Comparison of ENCODE assay signal across 9 cellular contexts in the genomic region with DNA sequence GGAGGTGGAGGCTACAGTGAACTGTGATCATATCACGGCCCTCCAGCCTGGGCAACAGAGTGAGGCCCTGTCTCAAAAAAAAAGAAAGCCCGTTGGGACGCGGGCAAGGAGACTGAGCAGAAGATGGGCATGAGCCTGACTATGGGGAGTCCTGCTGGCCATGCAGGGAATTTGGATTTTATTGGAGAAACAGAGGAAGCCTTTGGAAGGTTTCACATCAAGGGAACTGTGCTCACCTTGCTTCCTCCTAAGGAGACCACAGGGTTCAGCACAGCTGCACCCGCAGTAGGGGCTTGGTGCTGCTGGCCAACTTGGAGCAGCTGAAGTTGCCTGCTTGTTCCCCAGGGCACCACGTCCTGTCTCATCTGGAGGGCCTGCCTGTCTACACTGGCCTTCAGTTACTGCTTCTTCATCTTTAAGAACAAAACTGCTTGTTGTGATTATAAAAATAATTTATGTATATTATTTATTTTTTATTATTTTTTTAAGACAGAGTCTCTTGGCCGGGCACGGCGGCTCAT. TPM values are rescaled to one million over a fixed set of nuclear protein-coding genes. Genes with fewer than 3 reads are reported as not detected.
A peak's percentile ranks its signal among the peaks of the same experiment; 100 is the strongest.
DNase-seq lines count a peak whose midpoint lies in the region; TF ChIP-seq lines count a peak whose summit lies in the region.
"Had no signal": no experiment of that assay in that cellular context is flagged by ENCODE, and none has a peak within 500 bp of the region (broad histone marks: within the 10 kb centered on the region; RNA-seq: fewer than 3 reads in every experiment).

No MANE protein-coding gene starts in this region.

- peak overlapping the region in 4 of 5 experiments; percentile 29 to 73 (median 57) for H3K27ac Mint-ChIP-seq in brain

- peak overlapping the region; percentile 80 to 83 (median 82) for H3K4me3 Mint-ChIP-seq in brain

- no peak for TF ChIP-seq CTCF in brain (conservative IDR thresholded peaks at IDR 0.05)
- TF ChIP-seq CTCF in neural cell (IDR thresholded peaks at IDR 0.05; ENCODE audit: poor library complexity, severe bottlenecking) = no peak

- H3K4me1 Mint-ChIP-seq in brain = peaks cover 44% of the 10 kb centered on the region

- H3K36me3 Mint-ChIP-seq in brain = peaks cover 9% of the 10 kb centered on the region

- no peaks in the 10 kb centered on the region for H3K9me3 Mint-ChIP-seq in brain

- peak overlapping the region; percentile 92 to 100 (median 99) for H3K4me2 ChIP-seq in BLaER1 treated with 17β-estradiol and CSF1 and Interleukin-3, amounts not matched to agents 10 nM and 100 nM
- no peak overlapping the region for H3K4me2 ChIP-seq in neural cell (ENCODE audit: low read length)

- peak overlapping the region in 6 of 10 experiments; percentile 81 to 95 (median 84); a peak in 7 of 20 replicates for H3K4me3 ChIP-seq in BLaER1 treated with 17β-estradiol and CSF1 and Interleukin-3, amounts not matched to agents 10 nM and 100 nM
- peak overlapping the region; percentile 88; the same call in 1 of the 2 replicates for H3K4me3 ChIP-seq in HUES64 (ENCODE audit: low read length)
- peak overlapping the region; percentile 95 for H3K4me3 ChIP-seq in neural cell (ENCODE audit: low read length)
- no peak overlapping the region for H3K4me3 ChIP-seq in H7 (ENCODE audit: insufficient read depth, low read depth, low read length)

- H3K27me3 ChIP-seq in BLaER1 treated with 17β-estradiol and CSF1 and Interleukin-3, amounts not matched to agents 10 nM and 100 nM = no peaks in the 10 kb centered on the region
- H3K27me3 ChIP-seq in HUES64 (ENCODE audit: insufficient read depth, low read length) = peaks cover 3% of the 10 kb centered on the region; the same call in 1 of the 2 replicates
- no peaks in the 10 kb centered on the region for H3K27me3 ChIP-seq in neural cell (ENCODE audit: insufficient read depth, low read depth, low read length)
- H3K27me3 ChIP-seq in H7 (ENCODE audit: control insufficient read depth, insufficient read depth, low read length) = no peaks in the 10 kb centered on the region

- no peak overlapping the region for H3K27ac ChIP-seq in BLaER1 treated with 17β-estradiol and CSF1 and Interleukin-3, amounts not matched to agents 10 nM and 100 nM
- H3K27ac ChIP-seq in HUES64 (ENCODE audit: low read depth, low read length) (no peak overlapping the region), neural cell (ENCODE audit: low read length) (no peak overlapping the region)

- H3K36me3 ChIP-seq in BLaER1 treated with 17β-estradiol and CSF1 and Interleukin-3, amounts not matched to agents 10 nM and 100 nM = no peaks in the 10 kb centered on the region
- H3K36me3 ChIP-seq in HUES64 (ENCODE audit: insufficient read depth, low read length) (no peaks in the 10 kb centered on the region), neural cell (ENCODE audit: insufficient read depth, low read length) (no peaks in the 10 kb centered on the region), H7 (replicated peaks; ENCODE audit: control insufficient read depth, insufficient read depth, low read length) (no peaks in the 10 kb centered on the region)

- peak overlapping the region in 5 of 11 experiments; percentile 79 to 86 (median 83); a peak in 2 of 22 replicates for H3K9ac ChIP-seq in BLaER1 treated with 17β-estradiol and CSF1 and Interleukin-3, amounts not matched to agents 10 nM and 100 nM
- H3K9ac ChIP-seq in HUES64 (ENCODE audit: low read depth, low read length) (no peak overlapping the region), neural cell (ENCODE audit: low read length) (peak overlapping the region; percentile 72)

- H3K9me3 ChIP-seq in BLaER1 treated with 17β-estradiol and CSF1 and Interleukin-3, amounts not matched to agents 10 nM and 100 nM (replicated peaks in 1 of 11) = no peaks in the 10 kb centered on the region
- H3K9me3 ChIP-seq in HUES64 (ENCODE audit: insufficient read depth, low read depth, low read length) (no peaks in the 10 kb centered on the region), neural cell (ENCODE audit: low read length) (no peaks in the 10 kb centered on the region)

- no peak for DNase-seq in stimulated activated CD4-positive, alpha-beta T cell treated with anti-CD3 and anti-CD28 coated beads, Interleukin-4, amount 100 ng/mL, for 1 hour
- DNase-seq in NK-92 (lab: John Stamatoyannopoulos, UW; ENCODE audit: unreplicated experiment) (no peak), head of caudate nucleus (no peak), H7 (no peak)
- DNase-seq: NCI-H2171 treated with DMSO at 0.1 percent for 48 hours had no signal

- 91% methylated on average over 9 of the region's 9 CpGs for WGBS in HUES64

- H3K4me1 ChIP-seq in BLaER1 treated with 17β-estradiol and CSF1 and Interleukin-3, amounts not matched to agents 10 nM and 100 nM = peaks cover 41 to 46% (median 43%) of the 10 kb centered on the region in 10 experiments
- H3K4me1 ChIP-seq in HUES64 (ENCODE audit: insufficient read depth, low read length) = no peaks in the 10 kb centered on the region

- TF ChIP-seq RAD21 in neural cell (conservative IDR thresholded peaks at IDR 0.05) = no peak

- peaks cover 0 to 6% (median 0%) of the 10 kb centered on the region in 11 experiments; a peak in 1 of 22 replicates for H4K20me1 ChIP-seq in BLaER1 treated with 17β-estradiol and CSF1 and Interleukin-3, amounts not matched to agents 10 nM and 100 nM
- H4K20me1 ChIP-seq in neural cell (ENCODE audit: insufficient read depth) = no peaks in the 10 kb centered on the region

- peaks cover 4% of the 10 kb centered on the region for H3K27me3 Mint-ChIP-seq in brain

- no peaks in the 10 kb centered on the region for H3K9me2 ChIP-seq in neural cell (ENCODE audit: insufficient read depth, low read length)

- H3F3A ChIP-seq in neural cell (ENCODE audit: insufficient read depth, low read length, poor library complexity, severe bottlenecking) = no peaks in the 10 kb centered on the region

- TF ChIP-seq EP300 in neural cell (conservative IDR thresholded peaks at IDR 0.05; ENCODE audit: poor library complexity, severe bottlenecking) = no peak

- no peak overlapping the region for H2AFZ ChIP-seq in neural cell (ENCODE audit: low read depth, low read length)

- peaks cover 17% of the 10 kb centered on the region for H3K79me2 ChIP-seq in neural cell (replicated peaks; ENCODE audit: insufficient read depth, low read length)

- intact Hi-C loops in head of caudate nucleus (cut with DNase I) = loop anchor here (10.0 kb wide), 1 partner anchor 125 kb away; the partner anchor contains the start of gene AMZ1

TF ChIP-seq in neural cell, 6 proteins besides CTCF, POLR2A, EP300 and RAD21:
- TF ChIP-seq EZH2 (IDR thresholded peaks at IDR 0.05; ENCODE audit: borderline replicate concordance, insufficient read depth, low read length, poor library complexity, severe bottlenecking) = no peak
- no peak for TF ChIP-seq REST (IDR thresholded peaks at IDR 0.05; ENCODE audit: borderline replicate concordance)
- TF ChIP-seq SMC3 (conservative IDR thresholded peaks at IDR 0.05; ENCODE audit: poor library complexity) = no peak
- no peak for TF ChIP-seq TAF1 (IDR thresholded peaks at IDR 0.05; ENCODE audit: low read depth)
- no peak for TF ChIP-seq POLR2AphosphoS5 (IDR thresholded peaks at IDR 0.05)
- TF ChIP-seq MXI1 (conservative IDR thresholded peaks at IDR 0.05; ENCODE audit: poor library complexity, severe bottlenecking) = no peak
TF ChIP-seq in neural cell: peak in this region for 0.

RNA-seq across cellular contexts. Expression of gene IQCE, which starts 1.5 kb away (rescaled TPM):
- polyA plus RNA-seq in HUES64 (2013, experiment 1 of 2) = 3.9 TPM
- polyA plus RNA-seq in HUES64 (2013, experiment 2 of 2) = 4.8 TPM
- 18.0 TPM for polyA plus RNA-seq in brain (ENCODE audit: insufficient read depth, low read depth, low replicate concordance)
- polyA plus RNA-seq in neural cell = 15.2 and 21.2 TPM in 2 replicates
- 32.5 and 37.3 TPM in 2 replicates for polyA minus RNA-seq in neural cell
- total RNA-seq in H7 (2014; rRNA removed; shearing (Covaris generic)) = 2.1 and 4.0 TPM in 2 replicates

RNA-seq across cellular contexts. Expression of gene BRAT1, which starts 4.9 kb away (rescaled TPM):
- 33.9 TPM for polyA plus RNA-seq in HUES64 (2013, experiment 1 of 2)
- polyA plus RNA-seq in HUES64 (2013, experiment 2 of 2) = 33.3 TPM
- polyA plus RNA-seq in brain (ENCODE audit: insufficient read depth, low read depth, low replicate concordance) (49.3 TPM), neural cell (60.3 and 68.6 TPM in 2 replicates)
- polyA minus RNA-seq in neural cell = 24.8 and 30.9 TPM in 2 replicates
- total RNA-seq in H7 (2014; rRNA removed; shearing (Covaris generic)) = 83.5 and 86.4 TPM in 2 replicates

RNA-seq across cellular contexts. Expression of gene LFNG, which starts 40.7 kb away (rescaled TPM):
- polyA plus RNA-seq in HUES64 (2013, experiment 1 of 2) = 23.3 TPM
- 25.9 TPM for polyA plus RNA-seq in HUES64 (2013, experiment 2 of 2)
- polyA plus RNA-seq in brain (ENCODE audit: insufficient read depth, low read depth, low replicate concordance) = 86.6 TPM
- polyA plus RNA-seq in neural cell = 0.30 and 1.5 TPM in 2 replicates
- polyA minus RNA-seq in neural cell = 0.49 TPM in 1 of 2 replicates, not detected in the other
- total RNA-seq in H7 (2014; rRNA removed; shearing (Covaris generic)) = 12.8 and 20.0 TPM in 2 replicates

Comparison
In these comparisons a context has a peak if more than half of its experiments do, and no peak if none do; other contexts are left out.
1. RNA of gene LFNG, which starts 40.7 kb away (polyA plus RNA-seq): 86.6 TPM in brain (single experiment); 0.30 to 1.5 TPM in neural cell; every median in the first group is over 10 times any median in the second.